In the genomic region with DNA sequence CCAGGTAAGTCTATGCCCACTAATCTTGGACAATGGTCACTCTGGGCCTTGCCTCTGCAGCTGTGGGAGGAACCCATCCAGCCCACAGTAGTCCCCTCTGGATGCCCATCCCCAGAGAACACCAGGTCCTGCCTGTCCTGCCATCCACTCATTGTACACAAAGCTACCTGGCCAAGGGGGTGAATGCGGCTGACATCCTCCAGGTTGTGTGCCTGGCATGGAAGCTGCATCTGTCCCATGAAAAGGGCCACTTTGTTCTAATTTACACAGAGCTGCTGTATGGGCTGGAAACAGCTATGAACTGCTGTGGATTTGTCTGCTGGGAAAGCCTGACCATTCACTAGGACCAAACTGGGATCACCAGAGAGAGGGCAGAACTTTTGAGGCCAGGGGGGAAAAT, we compare ENCODE assay signal across 28 cellular contexts.
"Had no signal": no experiment of that assay in that cellular context is flagged by ENCODE, and none has a peak within 500 bp of the region (broad histone marks: within the 10 kb centered on the region; RNA-seq: fewer than 3 reads in every experiment).

No MANE protein-coding gene starts in this region.

- H3K36me3 Mint-ChIP-seq: naive thymus-derived CD8-positive, alpha-beta T cell; natural killer cell treated with Interleukin-12 subunit alpha and Interleukin-12 subunit beta and Interleukin-15 and Interleukin-18, amount 100 ng/mL, for 72 hours; stimulated activated effector memory CD8-positive, alpha-beta T cell treated with anti-CD3 and anti-CD28 coated beads, Interleukin-12 subunit alpha, Interleukin-12 subunit beta, amount 100 ng/mL, for 72 hours; stimulated activated naive B cell treated with anti-CD40 and anti-IgM and Interleukin-4, amounts not matched to agents 10 μg/mL and 1 μg/mL and 100 μg/mL, for 72 hours had no signal

- H3K36me3 ChIP-seq: neutrophil, pancreas, right lobe of liver, sigmoid colon, stomach, thoracic aorta, thyroid gland, tibial nerve, upper lobe of left lung, vagina had no signal

- H3K9me3 ChIP-seq: neutrophil, pancreas, psoas muscle, right lobe of liver, sigmoid colon, stomach, thoracic aorta, thyroid gland, tibial nerve, upper lobe of left lung, vagina had no signal

- H3K9me3 Mint-ChIP-seq: natural killer cell treated with Interleukin-12 subunit alpha and Interleukin-12 subunit beta and Interleukin-15 and Interleukin-18, amount 100 ng/mL, for 72 hours; nephron progenitor cell; neural crest cell had no signal

- H3K4me1 ChIP-seq: pancreas, psoas muscle, right lobe of liver, sigmoid colon, stomach, tibial nerve, upper lobe of left lung, vagina had no signal

- FAIRE-seq: pancreas, small intestine, urothelium cell line had no signal

- DNase-seq: naive thymus-derived CD8-positive, alpha-beta T cell; nephron progenitor cell; nucleus accumbens; pancreas; psoas muscle; right cardiac atrium; right lobe of liver; sigmoid colon; small intestine; stimulated activated CD4-positive, alpha-beta T cell treated with anti-CD3 and anti-CD28 coated beads, Interleukin-15, amount 100 ng/mL, for 24 hours; stimulated activated CD4-positive, alpha-beta T cell treated with anti-CD3 and anti-CD28 coated beads, Interleukin-2, amount 100 ng/mL, for 24 hours; stimulated activated CD4-positive, alpha-beta T cell treated with anti-CD3 and anti-CD28 coated beads, Interleukin-2, amount 100 ng/mL, for 48 hours; stimulated activated CD4-positive, alpha-beta T cell treated with anti-CD3 and anti-CD28 coated beads, Interleukin-4, amount 100 ng/mL, for 24 hours; stimulated activated naive B cell treated with anti-CD40 and anti-IgM and Interleukin-4, amounts not matched to agents 10 μg/mL and 1 μg/mL and 100 μg/mL, for 72 hours; stimulated activated naive CD4-positive, alpha-beta T cell treated with Interleukin-2 at 50 U/mL for 16 hours; stomach; thyroid gland; trophoblast cell; upper lobe of left lung had no signal

- H3K4me3 Mint-ChIP-seq: naive thymus-derived CD8-positive, alpha-beta T cell; natural killer cell treated with Interleukin-12 subunit alpha and Interleukin-12 subunit beta and Interleukin-15 and Interleukin-18, amount 100 ng/mL, for 72 hours; nephron progenitor cell; neural crest cell; stimulated activated effector memory CD8-positive, alpha-beta T cell treated with anti-CD3 and anti-CD28 coated beads, Interleukin-12 subunit alpha, Interleukin-12 subunit beta, amount 100 ng/mL, for 72 hours; stimulated activated naive B cell treated with anti-CD40 and anti-IgM and Interleukin-4, amounts not matched to agents 10 μg/mL and 1 μg/mL and 100 μg/mL, for 72 hours; stimulated activated naive CD8-positive, alpha-beta T cell treated with anti-CD3 and anti-CD28 coated beads, Interleukin-15, Interleukin-2, amounts not matched to agents 100 ng/mL and 50 ng/mL, for 24 hours had no signal

- H3K27me3 ChIP-seq: neutrophil, pancreas, right lobe of liver, stomach, thyroid gland, tibial nerve, upper lobe of left lung, vagina had no signal

- H3K27ac Mint-ChIP-seq: naive thymus-derived CD8-positive, alpha-beta T cell; natural killer cell treated with Interleukin-12 subunit alpha and Interleukin-12 subunit beta and Interleukin-15 and Interleukin-18, amount 100 ng/mL, for 72 hours; nephron progenitor cell; stimulated activated effector memory CD8-positive, alpha-beta T cell treated with anti-CD3 and anti-CD28 coated beads, Interleukin-12 subunit alpha, Interleukin-12 subunit beta, amount 100 ng/mL, for 72 hours; stimulated activated naive B cell treated with anti-CD40 and anti-IgM and Interleukin-4, amounts not matched to agents 10 μg/mL and 1 μg/mL and 100 μg/mL, for 72 hours; stimulated activated naive CD8-positive, alpha-beta T cell treated with anti-CD3 and anti-CD28 coated beads, Interleukin-15, Interleukin-2, amounts not matched to agents 100 ng/mL and 50 ng/mL, for 24 hours had no signal

- H3K27ac ChIP-seq: neutrophil, pancreas, psoas muscle, right lobe of liver, sigmoid colon, stomach, thoracic aorta, thyroid gland, tibial nerve, upper lobe of left lung, vagina had no signal

- H3K4me3 ChIP-seq: pancreas, psoas muscle, right lobe of liver, sigmoid colon, stomach, thoracic aorta, thyroid gland, tibial nerve, upper lobe of left lung, vagina had no signal

- H3K4me1 Mint-ChIP-seq: nephron progenitor cell; neural crest cell; stimulated activated effector memory CD8-positive, alpha-beta T cell treated with anti-CD3 and anti-CD28 coated beads, Interleukin-12 subunit alpha, Interleukin-12 subunit beta, amount 100 ng/mL, for 72 hours; stimulated activated naive B cell treated with anti-CD40 and anti-IgM and Interleukin-4, amounts not matched to agents 10 μg/mL and 1 μg/mL and 100 μg/mL, for 72 hours had no signal
